Comparison of ENCODE assay signal across 23 cellular contexts in the genomic region with DNA sequence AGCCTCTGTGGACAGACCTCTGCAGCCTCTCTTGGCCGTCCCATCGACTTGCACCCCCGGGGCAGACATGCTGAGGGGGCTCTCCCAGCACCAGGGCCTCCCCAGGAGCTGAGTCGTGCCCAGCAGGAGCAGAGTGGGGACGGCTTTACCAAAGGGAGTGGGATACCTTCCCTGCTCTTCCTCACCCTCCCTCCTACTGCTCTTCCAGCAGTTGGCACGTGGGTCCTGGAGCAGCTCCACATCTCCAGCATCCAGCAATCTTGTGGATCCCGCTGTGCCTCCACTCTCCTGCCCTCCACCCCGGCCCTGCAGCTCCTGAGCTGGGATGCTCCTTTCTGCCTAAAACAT.
"Had no signal": no experiment of that assay in that cellular context is flagged by ENCODE, and none has a peak within 500 bp of the region (broad histone marks: within the 10 kb centered on the region; RNA-seq: fewer than 3 reads in every experiment).

No MANE protein-coding gene starts in this region.

- H3K4me1 Mint-ChIP-seq: memory B cell; naive thymus-derived CD8-positive, alpha-beta T cell; nephron progenitor cell had no signal

- H3K9me3 ChIP-seq: neutrophil, right lobe of liver, thoracic aorta, tibial nerve, upper lobe of right lung, vagina had no signal

- DNase-seq: cerebellar nuclear complex; effector CD4-positive, alpha-beta T cell; hypothalamus; nephron progenitor cell; right lobe of liver; small intestine; stimulated activated CD4-positive, alpha-beta T cell treated with anti-CD3 and anti-CD28 coated beads, Interleukin-15, amount 100 ng/mL, for 24 hours; stimulated activated CD4-positive, alpha-beta T cell treated with anti-CD3 and anti-CD28 coated beads, Interleukin-2, amount 100 ng/mL, for 48 hours; stimulated activated naive CD4-positive, alpha-beta T cell; substantia nigra; upper lobe of right lung had no signal

- H3K79me2 ChIP-seq: parathyroid adenoma had no signal

- H3K4me3 ChIP-seq: dorsolateral prefrontal cortex, lung, right lobe of liver, thoracic aorta, tibial nerve, upper lobe of right lung, vagina had no signal

- H3K36me3 ChIP-seq: neutrophil, right lobe of liver, thoracic aorta, tibial nerve, upper lobe of right lung, vagina had no signal

- H2AFZ ChIP-seq: parathyroid adenoma had no signal

- H3K27ac Mint-ChIP-seq: memory B cell, nephron progenitor cell, progenitor cell of endocrine pancreas had no signal

- H3K4me3 Mint-ChIP-seq: memory B cell; naive thymus-derived CD8-positive, alpha-beta T cell; nephron progenitor cell had no signal

- H3K36me3 Mint-ChIP-seq: memory B cell; naive thymus-derived CD8-positive, alpha-beta T cell had no signal

- FAIRE-seq: frontal cortex, keratinocyte, small intestine had no signal

- H3K9ac ChIP-seq: parathyroid adenoma had no signal

- H3K27ac ChIP-seq: dorsolateral prefrontal cortex, neutrophil, parathyroid adenoma, right lobe of liver, thoracic aorta, tibial nerve, upper lobe of right lung, vagina had no signal

- H3K27me3 ChIP-seq: neutrophil, right lobe of liver, tibial nerve, upper lobe of right lung, vagina had no signal

- H3K4me1 ChIP-seq: parathyroid adenoma, right lobe of liver, upper lobe of right lung, vagina had no signal

- ATAC-seq: naive thymus-derived CD8-positive, alpha-beta T cell had no signal
